ENCODE assay signal across 12 cellular contexts in the genomic region with DNA sequence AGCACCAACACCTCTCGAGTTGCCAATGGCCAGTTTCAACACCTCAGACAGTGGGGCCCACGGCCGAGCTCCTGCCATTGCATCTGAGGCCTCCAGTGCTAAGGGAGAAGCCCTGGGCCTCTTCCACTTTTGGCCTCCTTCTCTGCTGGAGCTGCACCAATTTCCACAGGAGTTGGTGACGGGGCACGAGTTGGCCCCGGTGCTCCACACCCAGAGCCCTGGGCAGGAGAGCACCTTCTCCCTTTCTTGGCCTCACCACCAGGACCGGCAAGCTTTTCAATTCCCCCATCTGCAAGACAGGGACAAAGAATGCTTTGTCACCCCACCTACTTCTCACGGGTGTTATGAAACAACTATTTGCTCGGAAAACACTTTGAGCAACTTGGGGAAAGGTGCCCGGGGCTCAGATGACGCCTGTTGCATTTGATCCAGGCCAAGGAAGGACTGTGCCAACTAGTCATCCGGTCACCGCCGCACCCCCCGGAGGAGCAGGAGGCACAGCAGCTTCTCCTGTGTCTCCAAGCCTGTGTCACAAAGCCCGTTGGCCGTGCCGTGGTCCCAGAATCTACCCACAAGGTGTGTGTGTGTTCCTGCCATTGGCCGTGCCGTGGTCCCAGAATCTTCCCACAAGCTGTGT. TPM values are rescaled to one million over a fixed set of nuclear protein-coding genes. Genes with fewer than 3 reads are reported as not detected.
DNase-seq lines count a peak whose midpoint lies in the region; ATAC-seq, FAIRE-seq and TF ChIP-seq lines count a peak whose summit lies in the region.
"Had no signal": no experiment of that assay in that cellular context is flagged by ENCODE, and none has a peak within 500 bp of the region (broad histone marks: within the 10 kb centered on the region; RNA-seq: fewer than 3 reads in every experiment).

No MANE protein-coding gene starts in this region.

- H3K4me2 ChIP-seq in KMS-11: peak overlapping the region; percentile 91; the same call in 1 of the 2 replicates
- peak overlapping the region; percentile 71 for H3K4me2 ChIP-seq in keratinocyte (ENCODE audit: control insufficient read depth, extremely low read depth, insufficient read depth, low read depth, low read length)
- H3K4me2 ChIP-seq: GM23338 had no signal

- TF ChIP-seq CTCF in KMS-11 (conservative IDR thresholded peaks at IDR 0.05; ENCODE audit: low read depth, low read length) (no peak), keratinocyte (optimal IDR thresholded peaks at IDR 0.05 in 1 of 3, IDR thresholded peaks at IDR 0.05 in 1 of 3, conservative IDR thresholded peaks at IDR 0.05 in 1 of 3; ENCODE audit: extremely low read depth in 1 of 3, insufficient read depth in 2 of 3, low read length in 3 of 3) (no peak), spleen (IDR thresholded peaks at IDR 0.05 in 8 of 11, conservative IDR thresholded peaks at IDR 0.05 in 3 of 11) (peak in 2 of 11 experiments; percentile 24 to 35)

- DNase-seq in keratinocyte (ENCODE audit: low read depth, low spot score): peak; percentile 83
- DNase-seq in spleen: peak; percentile 93
- DNase-seq: naive B cell; stimulated activated naive CD8-positive, alpha-beta T cell treated with anti-CD3 and anti-CD28 coated beads, Interleukin-15, Interleukin-2, amounts not matched to agents 100 U/mL and 50 U/mL, for 24 hours had no signal

- dilution Hi-C loops in keratinocyte (cut with MboI; ENCODE audit: extremely low pct_ligation_motif_present, low sequenced_read_pairs): loop anchor here (10.0 kb wide), 2 partner anchors 99 to 199 kb away; no protein-coding TSS in a partner anchor

- peaks cover 26% of the 10 kb centered on the region for H3K4me1 ChIP-seq in KMS-11 (ENCODE audit: low read depth, poor library complexity, severe bottlenecking)
- peaks cover 53% of the 10 kb centered on the region for H3K4me1 ChIP-seq in keratinocyte (ENCODE audit: control insufficient read depth, extremely low read depth, insufficient read depth, low read length)
- peaks cover 18 to 63% (median 32%) of the 10 kb centered on the region in 6 donors for H3K4me1 ChIP-seq in spleen

- intact Hi-C loops in spleen (cut with DNase I; ENCODE audit: low total_unique reads): no loop called here

- H3K27me3 ChIP-seq in KMS-11 (ENCODE audit: insufficient read depth, low read depth) (no peaks in the 10 kb centered on the region), keratinocyte (ENCODE audit: control insufficient read depth, extremely low read depth, insufficient read depth, low read length) (no peaks in the 10 kb centered on the region), spleen (replicated peaks in 1 of 7) (no peaks in the 10 kb centered on the region)

- no peak overlapping the region for H3K9ac ChIP-seq in KMS-11
- H3K9ac ChIP-seq in keratinocyte (ENCODE audit: control insufficient read depth, extremely low read depth, insufficient read depth, low read length): peak overlapping the region; percentile 71

- H3K27ac ChIP-seq in KMS-11 (no peak overlapping the region), angular gyrus (ENCODE audit: low read depth, low read length) (peak overlapping the region; percentile 90), keratinocyte (ENCODE audit: control insufficient read depth, insufficient read depth, low read length) (peak overlapping the region; percentile 59), spleen (peak overlapping the region in 7 of 8 donors; percentile 80 to 95 (median 83))

- H3K79me2 ChIP-seq in KMS-11 (ENCODE audit: insufficient read depth, low read depth): no peaks in the 10 kb centered on the region
- H3K79me2 ChIP-seq in keratinocyte (ENCODE audit: control insufficient read depth, insufficient read depth, low read length): no peaks in the 10 kb centered on the region

- 53 to 86% (median 70%) methylated on average over 11 to 20 of the region's 20 CpGs for WGBS in spleen, 5 donors

- no peaks in the 10 kb centered on the region for H4K20me1 ChIP-seq in KMS-11 (ENCODE audit: insufficient read depth)
- H4K20me1 ChIP-seq in keratinocyte (ENCODE audit: control insufficient read depth, extremely low read depth, insufficient read depth, low read length): no peaks in the 10 kb centered on the region

- H3K9me3 ChIP-seq in keratinocyte (ENCODE audit: control insufficient read depth, low read depth, low read length) (no peaks in the 10 kb centered on the region), spleen (no peaks in the 10 kb centered on the region)

- H3K4me3 ChIP-seq in KMS-11 (IDR thresholded peaks at IDR 0.05; ENCODE audit: insufficient read depth, low read depth, low read length): no peak overlapping the region
- no peak overlapping the region for H3K4me3 ChIP-seq in keratinocyte (ENCODE audit: control insufficient read depth in 2 of 3, extremely low read depth in 1 of 3, insufficient read depth in 2 of 3, low read depth in 1 of 3, low read length in 3 of 3)
- peak overlapping the region in 1 of 8 donors; percentile 53 for H3K4me3 ChIP-seq in spleen
- H3K4me3 ChIP-seq: GM23338 had no signal

- no peak for TF ChIP-seq POLR2A in spleen (IDR thresholded peaks at IDR 0.05)

- FAIRE-seq in keratinocyte (lab: Jason Lieb, UNC): no peak

- H2AFZ ChIP-seq in KMS-11 (ENCODE audit: low read depth) (no peak overlapping the region), keratinocyte (ENCODE audit: control insufficient read depth, low read length) (peak overlapping the region; percentile 53)
- H2AFZ ChIP-seq: GM23338 had no signal

- no peaks in the 10 kb centered on the region for H3K36me3 ChIP-seq in KMS-11 (ENCODE audit: insufficient read depth)
- no peaks in the 10 kb centered on the region for H3K36me3 ChIP-seq in keratinocyte (ENCODE audit: control insufficient read depth in 2 of 2, extremely low read depth in 1 of 2, insufficient read depth in 2 of 2, low read length in 2 of 2)
- H3K36me3 ChIP-seq in spleen: no peaks in the 10 kb centered on the region

- no peak for ATAC-seq in GM19035 (IDR thresholded peaks at IDR 0.05; ENCODE audit: unreplicated experiment)
- no peak for ATAC-seq in HG03135 (IDR thresholded peaks at IDR 0.05; ENCODE audit: unreplicated experiment)
- ATAC-seq in GM21576 (IDR thresholded peaks at IDR 0.05; ENCODE audit: unreplicated experiment): no peak
- no peak for ATAC-seq in HG02938 (IDR thresholded peaks at IDR 0.05; ENCODE audit: unreplicated experiment)
- ATAC-seq: activated CD4-positive, CD25-positive, alpha-beta regulatory T cell treated with anti-CD3 and anti-CD28 coated beads, Interleukin-2, amount 50 U/mL, for 24 hours had no signal

- no peaks in the 10 kb centered on the region for H3K9me1 ChIP-seq in keratinocyte (ENCODE audit: control insufficient read depth, extremely low read depth, insufficient read depth, low read length)

RNA-seq across cellular contexts. Expression of a gene that starts 55.2 kb away (rescaled TPM):
- polyA plus RNA-seq in keratinocyte (67.9 to 140 TPM (median 77.9 TPM) in 3 replicates), spleen (10 to 100 TPM; 46.6 to 56.8 (median 47.6) TPM)
- 70.5 TPM for polyA plus RNA-seq in keratinocyte (2011; ENCODE audit: low read depth)
- polyA plus RNA-seq in keratinocyte (2011; cell fraction: cytosol; rRNA removed): 58.6 and 93.3 TPM in 2 replicates
- 46.3 and 62.5 TPM in 2 replicates for polyA plus RNA-seq in keratinocyte (2011; cell fraction: nucleus; rRNA removed)
- 90.7 and 112 TPM in 2 replicates for polyA plus RNA-seq in keratinocyte (2012; ENCODE audit: low replicate concordance)
- 16.4 to 52.5 TPM (median 23.5 TPM) in 3 replicates for polyA minus RNA-seq in keratinocyte
- 52.6 TPM for polyA minus RNA-seq in keratinocyte (2011; cell fraction: cytosol; rRNA and poly(A)+ RNA removed)
- polyA minus RNA-seq in keratinocyte (2011; cell fraction: nucleus; rRNA and poly(A)+ RNA removed): 25.7 and 45.0 TPM in 2 replicates
- 10 to 100 TPM; 59.6 to 79.9 (median 68.9) TPM for total RNA-seq in spleen
